ENCODE assay signal across 19 cellular contexts in the genomic region with DNA sequence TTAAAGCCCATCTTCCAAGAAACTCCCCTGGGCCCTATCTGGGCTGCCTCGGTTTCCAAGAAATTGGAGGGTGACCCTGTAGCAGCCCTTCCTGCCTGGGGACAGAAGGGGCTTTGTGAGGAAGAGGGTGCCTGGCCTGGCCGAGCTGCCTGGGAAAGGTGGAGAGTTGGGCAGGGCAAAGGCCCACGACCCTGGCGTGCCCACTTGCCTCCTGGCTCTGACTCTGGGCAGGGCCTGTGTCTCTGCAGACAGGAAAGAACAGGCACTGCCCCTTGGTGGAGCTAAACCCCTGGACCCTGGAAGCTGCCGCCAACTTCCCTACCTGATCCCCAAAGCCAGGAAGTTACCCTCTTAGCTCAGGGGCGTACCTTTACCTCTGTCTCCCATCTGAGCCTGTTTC.
"Had no signal": no experiment of that assay in that cellular context is flagged by ENCODE, and none has a peak within 500 bp of the region (broad histone marks: within the 10 kb centered on the region; RNA-seq: fewer than 3 reads in every experiment).

No MANE protein-coding gene starts in this region.

- H3K27me3 ChIP-seq: esophagus squamous epithelium, gastroesophageal sphincter, ovary, suprapubic skin, thyroid gland, upper lobe of left lung, vagina had no signal

- DNase-seq: esophagus squamous epithelium; foreskin fibroblast; immature natural killer cell; left cardiac atrium; left ventricle myocardium superior; naive thymus-derived CD4-positive, alpha-beta T cell; nucleus accumbens; stimulated activated CD4-positive, alpha-beta T cell treated with anti-CD3 and anti-CD28 coated beads, Interleukin-4, amount 100 ng/mL, for 1 hour; stimulated activated CD8-positive, alpha-beta memory T cell treated with anti-CD3 and anti-CD28 coated beads, Interleukin-4, amount 100 ng/mL, for 48 hours; stimulated activated naive CD8-positive, alpha-beta T cell treated with anti-CD3 and anti-CD28 coated beads, Interleukin-15, Interleukin-2, amounts not matched to agents 100 U/mL and 50 U/mL, for 24 hours; thyroid gland; upper lobe of left lung had no signal

- ATAC-seq: gastroesophageal sphincter; left cardiac atrium; left ventricle myocardium superior; naive thymus-derived CD4-positive, alpha-beta T cell; right cardiac atrium; stimulated activated effector memory CD8-positive, alpha-beta T cell treated with anti-CD3 and anti-CD28 coated beads, Interleukin-12 subunit alpha, Interleukin-12 subunit beta, amount 100 ng/mL, for 72 hours; stimulated activated naive CD8-positive, alpha-beta T cell treated with anti-CD3 and anti-CD28 coated beads, Interleukin-15, Interleukin-2, amounts not matched to agents 100 U/mL and 50 U/mL, for 24 hours had no signal

- H3K27ac ChIP-seq: esophagus squamous epithelium, gastroesophageal sphincter, ovary, suprapubic skin, thyroid gland, vagina had no signal

- H3K9me3 ChIP-seq: esophagus squamous epithelium, gastroesophageal sphincter, ovary, suprapubic skin, thyroid gland, upper lobe of left lung, vagina had no signal

- H3K4me2 ChIP-seq: smooth muscle cell had no signal

- H3K4me3 ChIP-seq: esophagus squamous epithelium, gastroesophageal sphincter, ovary, smooth muscle cell, suprapubic skin, thyroid gland, upper lobe of left lung, vagina had no signal

- H3K36me3 ChIP-seq: esophagus squamous epithelium, gastroesophageal sphincter, ovary, suprapubic skin, thyroid gland, upper lobe of left lung, vagina had no signal
